Comparison of ENCODE assay signal across 9 cellular contexts in the genomic region with DNA sequence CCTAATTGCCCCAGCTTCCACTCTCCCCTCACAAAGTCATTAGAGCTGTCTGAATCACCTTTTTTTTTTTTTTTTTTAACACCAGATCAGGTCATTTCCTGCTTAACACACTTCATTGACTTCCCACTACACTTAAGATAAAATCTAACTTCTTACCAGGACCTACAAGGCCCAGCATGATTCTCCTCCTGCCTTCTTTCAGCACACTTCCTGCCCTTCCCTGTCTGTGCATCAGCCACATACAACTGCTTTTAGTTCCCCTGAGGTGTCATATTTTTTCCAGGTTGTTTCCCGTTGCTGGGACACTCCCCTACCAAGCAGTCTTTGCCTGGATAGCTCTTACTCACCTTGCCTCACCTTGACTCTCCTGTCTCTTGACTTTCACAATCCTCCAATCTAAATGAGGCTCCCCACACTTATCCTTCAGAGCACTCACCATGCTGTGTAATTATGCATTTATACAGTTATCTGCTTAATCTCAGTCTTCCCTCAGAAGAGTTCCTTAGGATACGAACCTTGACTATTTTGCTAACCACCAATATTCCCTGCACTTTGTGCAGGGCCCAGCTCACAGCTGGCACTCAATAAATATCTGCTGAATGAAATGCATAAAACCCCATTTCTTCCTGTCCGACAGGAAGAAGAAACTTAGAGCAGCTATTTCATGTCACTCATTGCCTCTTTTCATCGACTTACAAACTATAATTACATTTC.
DNase-seq lines count a peak whose midpoint lies in the region; ATAC-seq, FAIRE-seq and TF ChIP-seq lines count a peak whose summit lies in the region.
"Had no signal": no experiment of that assay in that cellular context is flagged by ENCODE, and none has a peak within 500 bp of the region (broad histone marks: within the 10 kb centered on the region; RNA-seq: fewer than 3 reads in every experiment).

No MANE protein-coding gene starts in this region.

- H3K27ac ChIP-seq in endothelial cell of umbilical vein (ENCODE audit: insufficient read depth, low read depth, low read length) (no peak overlapping the region), sigmoid colon (peak overlapping the region; percentile 33 to 97 (median 96))

- no peaks in the 10 kb centered on the region for H4K20me1 ChIP-seq in endothelial cell of umbilical vein (replicated peaks; ENCODE audit: control insufficient read depth, extremely low read depth, insufficient read depth, low read length)

- H3K79me2 ChIP-seq in endothelial cell of umbilical vein (ENCODE audit: control insufficient read depth, insufficient read depth, low read length), result no peaks in the 10 kb centered on the region

- no TSS peak for BruUV-seq in endothelial cell of umbilical vein (replicated peaks; lab: Mats Ljungman, UMichigan)

- H3K9me3 ChIP-seq in endothelial cell of umbilical vein (replicated peaks; ENCODE audit: control insufficient read depth, insufficient read depth, low read length) (no peaks in the 10 kb centered on the region), sigmoid colon (no peaks in the 10 kb centered on the region)

- H3K9ac ChIP-seq in endothelial cell of umbilical vein (replicated peaks; ENCODE audit: extremely low read depth, insufficient read depth, low read length), result no peak overlapping the region

- H3K4me2 ChIP-seq in endothelial cell of umbilical vein (ENCODE audit: insufficient read depth, low read length), result no peak overlapping the region

- 46 to 48% methylated on average over 4 of the region's 4 CpGs for WGBS in sigmoid colon, 2 donors

- ATAC-seq in GM19395 (IDR thresholded peaks at IDR 0.05; ENCODE audit: unreplicated experiment), result no peak

- no peak for TF ChIP-seq EP300 in sigmoid colon (IDR thresholded peaks at IDR 0.05)

- CTCF ChIA-PET in endothelial cell of umbilical vein (lab: Charles Lee), result interaction anchor here (0.6 to 2.3 kb wide), 19 partner anchors 10 to 247 kb away, joined by 3 to 12 read pairs (median 4); a partner anchor contains a TSS

- H3K36me3 ChIP-seq in endothelial cell of umbilical vein (ENCODE audit: control insufficient read depth in 2 of 2, extremely low read depth in 1 of 2, insufficient read depth in 2 of 2, low read length in 2 of 2), result no peaks in the 10 kb centered on the region
- H3K36me3 ChIP-seq in sigmoid colon, result no peaks in the 10 kb centered on the region

- H2AFZ ChIP-seq in endothelial cell of umbilical vein (ENCODE audit: low read depth, low read length), result no peak overlapping the region

- POLR2A ChIA-PET in endothelial cell of umbilical vein (lab: Charles Lee), result no interaction called here

- intact Hi-C loops in endothelial cell of umbilical vein (cut with micrococcal nuclease), result loop anchor here (1.0 kb wide), 1 partner anchor 145 kb away; no protein-coding TSS in a partner anchor
- intact Hi-C loops in sigmoid colon (cut with DNase I), result loop anchor here (2.0 to 10.0 kb wide), 4 partner anchors 16 to 210 kb away; a partner anchor contains a TSS

- no peaks in the 10 kb centered on the region for H3K9me1 ChIP-seq in endothelial cell of umbilical vein (replicated peaks; ENCODE audit: control insufficient read depth, extremely low read depth, insufficient read depth, low read length)

- dilution Hi-C loops in endothelial cell of umbilical vein (cut with MboI; ENCODE audit: extremely low pct_ligation_motif_present, low sequenced_read_pairs), result no loop called here

- peaks cover 15% of the 10 kb centered on the region for H3K4me1 ChIP-seq in endothelial cell of umbilical vein (ENCODE audit: control insufficient read depth, extremely low read depth, insufficient read depth, low read length)
- peaks cover 0 to 32% (median 30%) of the 10 kb centered on the region in 4 donors for H3K4me1 ChIP-seq in sigmoid colon

- DNase-seq in GM13977 (ENCODE audit: low spot score) (peak; percentile 66), NCI-H187 treated with DMSO at 0.1 percent for 48 hours (lab: John Stamatoyannopoulos, UW) (peak; percentile 53), endothelial cell of umbilical vein (ENCODE audit: low read depth, low spot score) (peak; percentile 7), sigmoid colon (no peak), NCI-H774 (lab: John Stamatoyannopoulos, UW) (no peak), ureter (ENCODE audit: low spot score) (no peak)
- DNase-seq in stimulated activated CD8-positive, alpha-beta memory T cell treated with anti-CD3 and anti-CD28 coated beads, Interleukin-4, amount 100 ng/mL, for 48 hours, result no peak

- no peak for FAIRE-seq in endothelial cell of umbilical vein (lab: Jason Lieb, UNC)

- TF ChIP-seq CTCF in GM13977 (IDR thresholded peaks at IDR 0.05; ENCODE audit: extremely low read depth, insufficient read depth, missing control alignments) (no peak), endothelial cell of umbilical vein (IDR thresholded peaks at IDR 0.05; ENCODE audit: extremely low read depth in 1 of 2, insufficient read depth in 1 of 2, low read depth in 1 of 2, low read length in 2 of 2) (no peak), sigmoid colon (IDR thresholded peaks at IDR 0.05) (no peak)

- TF ChIP-seq POLR2A in endothelial cell of umbilical vein (IDR thresholded peaks at IDR 0.05; ENCODE audit: low read depth, low read length), result no peak
- no peak for TF ChIP-seq POLR2A in sigmoid colon (IDR thresholded peaks at IDR 0.05)

- in situ Hi-C loops in GM13977 (cut with MboI; ENCODE audit: low pct_unique_long_range_greater_than_20kb, low sequenced_read_pairs, unreplicated experiment), result no loop called here

- H3K27me3 ChIP-seq in endothelial cell of umbilical vein (ENCODE audit: control insufficient read depth in 2 of 2, insufficient read depth in 2 of 2, low read length in 2 of 2) (no peaks in the 10 kb centered on the region), sigmoid colon (no peaks in the 10 kb centered on the region)

- H3K4me3 ChIP-seq in endothelial cell of umbilical vein (replicated peaks in 1 of 3; ENCODE audit: insufficient read depth in 1 of 3, low read depth in 1 of 3, low read length in 3 of 3), result no peak overlapping the region
- H3K4me3 ChIP-seq in sigmoid colon, result no peak overlapping the region
- H3K4me3 ChIP-seq: coronary artery had no signal

TF ChIP-seq in endothelial cell of umbilical vein, 7 proteins besides CTCF, POLR2A, EP300 and RAD21:
- no peak for TF ChIP-seq JUN (IDR thresholded peaks at IDR 0.05; ENCODE audit: borderline replicate concordance, insufficient read depth, insufficient read length, low read depth)
- TF ChIP-seq FOS (IDR thresholded peaks at IDR 0.05; ENCODE audit: borderline replicate concordance, insufficient read depth, low read length), result no peak
- TF ChIP-seq GATA2 (IDR thresholded peaks at IDR 0.05; ENCODE audit: insufficient read depth, insufficient read length, low read depth, low read length), result peak; percentile 64

Comparison
In these comparisons a context has a peak if more than half of its experiments do, and no peak if none do; other contexts are left out.
1. DNase-seq: peak in GM13977 (single experiment), NCI-H187 treated with DMSO at 0.1 percent for 48 hours (single experiment) and endothelial cell of umbilical vein (single experiment); none in sigmoid colon (single experiment), stimulated activated CD8-positive, alpha-beta memory T cell treated with anti-CD3 and anti-CD28 coated beads, Interleukin-4, amount 100 ng/mL, for 48 hours (single experiment), NCI-H774 (single experiment) and ureter (single experiment).